Comparison of ENCODE assay signal across 29 cellular contexts in genomic region chr3:61925721-61926120, GRCh38.
DNase-seq lines count a peak whose midpoint lies in the region; ATAC-seq and TF ChIP-seq lines count a peak whose summit lies in the region.
"Had no signal": no experiment of that assay in that cellular context is flagged by ENCODE, and none has a peak within 500 bp of the region (broad histone marks: within the 10 kb centered on the region; RNA-seq: fewer than 3 reads in every experiment).

No MANE protein-coding gene starts in this region.

- no peak for TF ChIP-seq POLR2A in heart left ventricle (IDR thresholded peaks at IDR 0.05)

- H2AFZ ChIP-seq in neural progenitor cell (replicated peaks) = no peak overlapping the region
- H2AFZ ChIP-seq: GM23338 had no signal

- no peak for ATAC-seq in heart left ventricle
- no peak for ATAC-seq in Right ventricle myocardium superior (ENCODE audit: poor library complexity)
- ATAC-seq in thoracic aorta (ENCODE audit: insufficient number of reproducible peaks, low FRiP score, low read depth) = peak; percentile 69
- no peak for ATAC-seq in GM18858 (IDR thresholded peaks at IDR 0.05; ENCODE audit: unreplicated experiment)
- no peak for ATAC-seq in GM19035 (IDR thresholded peaks at IDR 0.05; ENCODE audit: unreplicated experiment)
- ATAC-seq: activated CD4-positive, CD25-positive, alpha-beta regulatory T cell treated with anti-CD3 and anti-CD28 coated beads, Interleukin-2, amount 50 U/mL, for 24 hours; activated T-cell treated with anti-CD3 and anti-CD28 coated beads, Interleukin-2, amount 50 U/mL, for 72 hours; GM23338; K562; SK-N-SH treated with all-trans-retinoic acid at 6 μM for 48 hours; stimulated activated naive CD8-positive, alpha-beta T cell treated with anti-CD3 and anti-CD28 coated beads, Interleukin-15, Interleukin-2, amounts not matched to agents 100 U/mL and 50 U/mL, for 24 hours had no signal

- H3K4me1 ChIP-seq in heart left ventricle = peaks cover 9 to 76% (median 50%) of the 10 kb centered on the region in 12 donors
- H3K4me1 ChIP-seq in neural progenitor cell = peaks cover 20% of the 10 kb centered on the region
- H3K4me1 ChIP-seq in thoracic aorta (ENCODE audit: control insufficient read depth in 1 of 2, low read depth in 2 of 2) = peaks cover 27 to 56% of the 10 kb centered on the region in 2 donors
- H3K4me1 ChIP-seq: prostate gland had no signal

- H4K20me1 ChIP-seq in neural progenitor cell (ENCODE audit: low read depth) = peaks cover 36% of the 10 kb centered on the region

- H3K4me1 Mint-ChIP-seq in brain (peaks cover 61% of the 10 kb centered on the region), neural progenitor cell (peaks cover 44% of the 10 kb centered on the region)
- H3K4me1 Mint-ChIP-seq: CD4-positive, CD25-positive, alpha-beta regulatory T cell had no signal

- H3K27me3 Mint-ChIP-seq in brain (no peaks in the 10 kb centered on the region), neural progenitor cell (ENCODE audit: insufficient read depth, low read depth) (no peaks in the 10 kb centered on the region)
- H3K27me3 Mint-ChIP-seq: CD4-positive, CD25-positive, alpha-beta regulatory T cell had no signal

- H3K4me3 Mint-ChIP-seq in brain = peak overlapping the region in 1 of 5 experiments; percentile 34
- H3K4me3 Mint-ChIP-seq in neural progenitor cell = no peak overlapping the region
- H3K4me3 Mint-ChIP-seq: activated T-cell treated with anti-CD3 and anti-CD28 coated beads, Interleukin-2, amount 50 U/mL, for 72 hours; CD4-positive, CD25-positive, alpha-beta regulatory T cell; GM23338; HFFc6; T-helper 1 cell treated with Interleukin-12 subunit alpha and Interleukin-12 subunit beta and Interleukin-4 antibody, amounts not matched to agents 30 μg/mL and 1 μg/mL, for 36 hours had no signal

- H3K36me3 Mint-ChIP-seq in brain (no peaks in the 10 kb centered on the region), neural progenitor cell (no peaks in the 10 kb centered on the region)
- H3K36me3 Mint-ChIP-seq: CD4-positive, CD25-positive, alpha-beta regulatory T cell had no signal

- H3K9me3 Mint-ChIP-seq in brain (no peaks in the 10 kb centered on the region), neural progenitor cell (no peaks in the 10 kb centered on the region)
- H3K9me3 Mint-ChIP-seq: activated T-cell treated with anti-CD3 and anti-CD28 coated beads, Interleukin-2, amount 50 U/mL, for 72 hours; GM23338; HFFc6; T-helper 1 cell treated with Interleukin-12 subunit alpha and Interleukin-12 subunit beta and Interleukin-4 antibody, amounts not matched to agents 30 μg/mL and 1 μg/mL, for 36 hours had no signal

- H3K4me2 ChIP-seq in neural progenitor cell = peak overlapping the region; percentile 24
- H3K4me2 ChIP-seq: GM23338 had no signal

- H3K27me3 ChIP-seq in heart left ventricle (no peaks in the 10 kb centered on the region), neural progenitor cell (no peaks in the 10 kb centered on the region), thoracic aorta (replicated peaks; ENCODE audit: insufficient read depth) (no peaks in the 10 kb centered on the region)
- H3K27me3 ChIP-seq: neutrophil, testis had no signal

- peaks cover 5% of the 10 kb centered on the region for H3F3A ChIP-seq in neural progenitor cell (ENCODE audit: low read depth)

- intact Hi-C loops in heart left ventricle (cut with DNase I) = loop anchor here in 6 of 10 donors (5.0 to 10.0 kb wide), 6 partner anchors 61 to 363 kb away; partner anchors contain the start of gene PTPRG (in 5 of the 6)
- intact Hi-C loops in Right ventricle myocardium superior (cut with DNase I) = no loop called here

- no peaks in the 10 kb centered on the region for H3K36me3 ChIP-seq in heart left ventricle
- H3K36me3 ChIP-seq in neural progenitor cell = no peaks in the 10 kb centered on the region
- H3K36me3 ChIP-seq in thoracic aorta = no peaks in the 10 kb centered on the region
- H3K36me3 ChIP-seq: neutrophil, prostate gland had no signal

- peaks cover 86% of the 10 kb centered on the region for H3K79me2 ChIP-seq in neural progenitor cell (ENCODE audit: low read depth)

- WGBS in heart left ventricle, 4 donors = 59 to 74% (median 71%) methylated on average over 5 of the region's 5 CpGs

- TF ChIP-seq CTCF in heart left ventricle (IDR thresholded peaks at IDR 0.05) (no peak), brain (conservative IDR thresholded peaks at IDR 0.05) (no peak), neural progenitor cell (IDR thresholded peaks at IDR 0.05) (no peak), thoracic aorta (IDR thresholded peaks at IDR 0.05) (no peak)

- H3K27ac Mint-ChIP-seq in brain (peak overlapping the region; percentile 8 to 96 (median 72)), neural progenitor cell (no peak overlapping the region)
- H3K27ac Mint-ChIP-seq: activated T-cell treated with anti-CD3 and anti-CD28 coated beads, Interleukin-2, amount 50 U/mL, for 72 hours; CD4-positive, CD25-positive, alpha-beta regulatory T cell; HFFc6; T-helper 1 cell treated with Interleukin-12 subunit alpha and Interleukin-12 subunit beta and Interleukin-4 antibody, amounts not matched to agents 30 μg/mL and 1 μg/mL, for 36 hours had no signal

- H3K27ac ChIP-seq in heart left ventricle (peak overlapping the region in 11 of 12 donors; percentile 2 to 91 (median 71)), neural progenitor cell (no peak overlapping the region), thoracic aorta (peak overlapping the region; percentile 34 to 69)
- H3K27ac ChIP-seq: neutrophil, prostate gland, testis had no signal

- no peak for DNase-seq in heart left ventricle
- DNase-seq in Right ventricle myocardium superior = no peak
- DNase-seq in neural progenitor cell (ENCODE audit: low spot score) = no peak
- DNase-seq in thoracic aorta (ENCODE audit: low spot score) = peak; percentile 19
- no peak for DNase-seq in NCI-H1930 (lab: John Stamatoyannopoulos, UW)
- DNase-seq: activated CD4-positive, alpha-beta T cell treated with anti-CD3 and anti-CD28 coated beads, Interleukin-2, amount 50 U/mL, for 4 hours; activated T-cell treated with anti-CD3 and anti-CD28 coated beads, Interleukin-2, amount 50 U/mL, for 72 hours; CD4-positive, CD25-positive, alpha-beta regulatory T cell; cerebellar nuclear complex; DND-41; HFFc6; NCI-H1092 treated with DMSO at 0.1 percent for 48 hours; NCI-H187 treated with DMSO at 0.1 percent for 48 hours; NCI-H524; OCI-M1; small intestine; stimulated activated CD4-positive, alpha-beta T cell treated with anti-CD3 and anti-CD28 coated beads, Interleukin-2, amount 100 ng/mL, for 24 hours; stimulated activated naive CD8-positive, alpha-beta T cell treated with anti-CD3 and anti-CD28 coated beads, Interleukin-15, Interleukin-2, amounts not matched to agents 100 U/mL and 50 U/mL, for 24 hours; testis had no signal

- no peak overlapping the region for H3K4me3 ChIP-seq in heart left ventricle
- no peak overlapping the region for H3K4me3 ChIP-seq in neural progenitor cell
- peak overlapping the region; percentile 7 for H3K4me3 ChIP-seq in thoracic aorta
- H3K4me3 ChIP-seq: GM23338, K562, prostate gland, testis had no signal

- no peak overlapping the region for H3K9ac ChIP-seq in neural progenitor cell

- no peaks in the 10 kb centered on the region for H3K9me3 ChIP-seq in heart left ventricle
- no peaks in the 10 kb centered on the region for H3K9me3 ChIP-seq in neural progenitor cell (ENCODE audit: low read depth)
- no peaks in the 10 kb centered on the region for H3K9me3 ChIP-seq in thoracic aorta
- H3K9me3 ChIP-seq: neutrophil, prostate gland, testis had no signal
